13 cellular contexts compared by ENCODE assay signal in genomic region chr6:155152211-155153076, GRCh38.
A peak's percentile ranks its signal among the peaks of the same experiment; 100 is the strongest.
DNase-seq lines count a peak whose midpoint lies in the region; ATAC-seq and TF ChIP-seq lines count a peak whose summit lies in the region.
"Had no signal": no experiment of that assay in that cellular context is flagged by ENCODE, and none has a peak within 500 bp of the region (broad histone marks: within the 10 kb centered on the region; RNA-seq: fewer than 3 reads in every experiment).

No MANE protein-coding gene starts in this region.

- peak; percentile 85 for TF ChIP-seq CTCF in endodermal cell (conservative IDR thresholded peaks at IDR 0.05)
- TF ChIP-seq CTCF in upper lobe of right lung (IDR thresholded peaks at IDR 0.05), result no peak

- no peak overlapping the region for H3K4me3 ChIP-seq in SJCRH30
- no peak overlapping the region for H3K4me3 ChIP-seq in endodermal cell (ENCODE audit: low read length)
- H3K4me3 ChIP-seq in upper lobe of right lung, result no peak overlapping the region
- H3K4me3 ChIP-seq: spleen had no signal

- H3K4me1 ChIP-seq in SJCRH30 (peaks cover 38% of the 10 kb centered on the region), endodermal cell (ENCODE audit: control insufficient read depth, insufficient read depth, low read length) (peaks cover 4% of the 10 kb centered on the region), upper lobe of right lung (no peaks in the 10 kb centered on the region)

- H3K4me3 Mint-ChIP-seq in stimulated activated naive CD8-positive, alpha-beta T cell treated with anti-CD3 and anti-CD28 coated beads, Interleukin-15, Interleukin-2, amounts not matched to agents 100 ng/mL and 50 ng/mL, for 24 hours, result peak overlapping the region; percentile 18
- no peak overlapping the region for H3K4me3 Mint-ChIP-seq in stimulated activated naive CD8-positive, alpha-beta T cell treated with anti-CD3 and anti-CD28 coated beads, Interleukin-15, amount 100 ng/mL, for 72 hours
- no peak overlapping the region for H3K4me3 Mint-ChIP-seq in endodermal cell
- H3K4me3 Mint-ChIP-seq: activated B cell treated with CpG ODN at 0.5 μM for 24 hours; CD4-positive, CD25-positive, alpha-beta regulatory T cell; effector memory CD8-positive, alpha-beta T cell had no signal

- no peaks in the 10 kb centered on the region for H3K27me3 Mint-ChIP-seq in stimulated activated naive CD8-positive, alpha-beta T cell treated with anti-CD3 and anti-CD28 coated beads, Interleukin-15, Interleukin-2, amounts not matched to agents 100 ng/mL and 50 ng/mL, for 24 hours
- H3K27me3 Mint-ChIP-seq in stimulated activated naive CD8-positive, alpha-beta T cell treated with anti-CD3 and anti-CD28 coated beads, Interleukin-15, amount 100 ng/mL, for 72 hours, result no peaks in the 10 kb centered on the region
- no peaks in the 10 kb centered on the region for H3K27me3 Mint-ChIP-seq in endodermal cell (ENCODE audit: insufficient read depth)
- H3K27me3 Mint-ChIP-seq: activated B cell treated with CpG ODN at 0.5 μM for 24 hours; CD4-positive, CD25-positive, alpha-beta regulatory T cell had no signal

- H3K9me3 ChIP-seq in SJCRH30 (replicated peaks) (no peaks in the 10 kb centered on the region), endodermal cell (ENCODE audit: control insufficient read depth, low read length) (no peaks in the 10 kb centered on the region), upper lobe of right lung (no peaks in the 10 kb centered on the region)
- H3K9me3 ChIP-seq: spleen had no signal

- peak overlapping the region; percentile 95 for H3K27ac Mint-ChIP-seq in stimulated activated naive CD8-positive, alpha-beta T cell treated with anti-CD3 and anti-CD28 coated beads, Interleukin-15, Interleukin-2, amounts not matched to agents 100 ng/mL and 50 ng/mL, for 24 hours
- H3K27ac Mint-ChIP-seq in stimulated activated naive CD8-positive, alpha-beta T cell treated with anti-CD3 and anti-CD28 coated beads, Interleukin-15, amount 100 ng/mL, for 72 hours, result no peak overlapping the region
- H3K27ac Mint-ChIP-seq in endodermal cell, result no peak overlapping the region
- H3K27ac Mint-ChIP-seq: activated B cell treated with CpG ODN at 0.5 μM for 24 hours had no signal

- H3K27ac ChIP-seq in SJCRH30 (no peak overlapping the region), endodermal cell (ENCODE audit: low read depth, low read length) (no peak overlapping the region), upper lobe of right lung (no peak overlapping the region)
- H3K27ac ChIP-seq: spleen had no signal

- no peak for ATAC-seq in stimulated activated naive CD8-positive, alpha-beta T cell treated with anti-CD3 and anti-CD28 coated beads, Interleukin-15, amount 100 ng/mL, for 72 hours
- no peak for ATAC-seq in upper lobe of right lung

- H3K4me1 Mint-ChIP-seq in stimulated activated naive CD8-positive, alpha-beta T cell treated with anti-CD3 and anti-CD28 coated beads, Interleukin-15, Interleukin-2, amounts not matched to agents 100 ng/mL and 50 ng/mL, for 24 hours (ENCODE audit: low read depth), result peaks cover 98% of the 10 kb centered on the region
- H3K4me1 Mint-ChIP-seq in stimulated activated naive CD8-positive, alpha-beta T cell treated with anti-CD3 and anti-CD28 coated beads, Interleukin-15, amount 100 ng/mL, for 72 hours, result peaks cover 99% of the 10 kb centered on the region
- H3K4me1 Mint-ChIP-seq in endodermal cell, result peaks cover 18% of the 10 kb centered on the region
- H3K4me1 Mint-ChIP-seq: activated B cell treated with CpG ODN at 0.5 μM for 24 hours had no signal

- no peak overlapping the region for H3K9ac ChIP-seq in endodermal cell (ENCODE audit: extremely low read depth, low read length, poor library complexity, severe bottlenecking)

- no peaks in the 10 kb centered on the region for H3K27me3 ChIP-seq in SJCRH30
- no peaks in the 10 kb centered on the region for H3K27me3 ChIP-seq in endodermal cell (ENCODE audit: control insufficient read depth, insufficient read depth, low read length, poor library complexity, severe bottlenecking)
- no peaks in the 10 kb centered on the region for H3K27me3 ChIP-seq in upper lobe of right lung
- H3K27me3 ChIP-seq: spleen had no signal

- no peaks in the 10 kb centered on the region for H3K36me3 ChIP-seq in SJCRH30
- H3K36me3 ChIP-seq in endodermal cell (ENCODE audit: control insufficient read depth, insufficient read depth, low read length), result no peaks in the 10 kb centered on the region
- H3K36me3 ChIP-seq in upper lobe of right lung, result no peaks in the 10 kb centered on the region
- H3K36me3 ChIP-seq: spleen had no signal

- no peaks in the 10 kb centered on the region for H3K9me3 Mint-ChIP-seq in stimulated activated naive CD8-positive, alpha-beta T cell treated with anti-CD3 and anti-CD28 coated beads, Interleukin-15, Interleukin-2, amounts not matched to agents 100 ng/mL and 50 ng/mL, for 24 hours
- no peaks in the 10 kb centered on the region for H3K9me3 Mint-ChIP-seq in stimulated activated naive CD8-positive, alpha-beta T cell treated with anti-CD3 and anti-CD28 coated beads, Interleukin-15, amount 100 ng/mL, for 72 hours
- no peaks in the 10 kb centered on the region for H3K9me3 Mint-ChIP-seq in endodermal cell
- H3K9me3 Mint-ChIP-seq: activated B cell treated with CpG ODN at 0.5 μM for 24 hours; effector memory CD8-positive, alpha-beta T cell had no signal

- intact Hi-C loops in upper lobe of right lung (cut with DNase I), result no loop called here

- H3K36me3 Mint-ChIP-seq in stimulated activated naive CD8-positive, alpha-beta T cell treated with anti-CD3 and anti-CD28 coated beads, Interleukin-15, Interleukin-2, amounts not matched to agents 100 ng/mL and 50 ng/mL, for 24 hours (ENCODE audit: low read depth), result peaks cover 53% of the 10 kb centered on the region
- peaks cover 6% of the 10 kb centered on the region for H3K36me3 Mint-ChIP-seq in endodermal cell (ENCODE audit: low read depth)
- H3K36me3 Mint-ChIP-seq: CD4-positive, CD25-positive, alpha-beta regulatory T cell had no signal

- no peak for DNase-seq in stimulated activated naive CD8-positive, alpha-beta T cell treated with anti-CD3 and anti-CD28 coated beads, Interleukin-15, amount 100 ng/mL, for 72 hours
- DNase-seq in SJCRH30 (peak; percentile 30 to 38), endodermal cell (peak; percentile 83), nucleus accumbens (lab: John Stamatoyannopoulos, UW) (no peak), NCI-H510A (lab: John Stamatoyannopoulos, UW) (no peak), MV-4-11 (lab: John Stamatoyannopoulos, UW) (no peak), upper lobe of right lung (no peak)
- DNase-seq: activated B cell treated with CpG ODN at 0.5 μM for 24 hours; CD4-positive, CD25-positive, alpha-beta regulatory T cell; effector memory CD8-positive, alpha-beta T cell; RPMI8226; spleen had no signal

- 79 to 83% methylated on average over 3 to 11 of the region's 11 CpGs for WGBS in endodermal cell (ENCODE audit: insufficient coverage in 1 of 2, insufficient read length in 1 of 2), 2 experiments

Comparison
In these comparisons a context has a peak if more than half of its experiments do, and no peak if none do; other contexts are left out.
1. DNase-seq: peak in SJCRH30 (2 of 2) and endodermal cell (single experiment); none in stimulated activated naive CD8-positive, alpha-beta T cell treated with anti-CD3 and anti-CD28 coated beads, Interleukin-15, amount 100 ng/mL, for 72 hours (0 of 2), nucleus accumbens (0 of 56), NCI-H510A (single experiment), MV-4-11 (single experiment) and upper lobe of right lung (single experiment).